Comparison of ENCODE assay signal across 1 cellular context in the genomic region with DNA sequence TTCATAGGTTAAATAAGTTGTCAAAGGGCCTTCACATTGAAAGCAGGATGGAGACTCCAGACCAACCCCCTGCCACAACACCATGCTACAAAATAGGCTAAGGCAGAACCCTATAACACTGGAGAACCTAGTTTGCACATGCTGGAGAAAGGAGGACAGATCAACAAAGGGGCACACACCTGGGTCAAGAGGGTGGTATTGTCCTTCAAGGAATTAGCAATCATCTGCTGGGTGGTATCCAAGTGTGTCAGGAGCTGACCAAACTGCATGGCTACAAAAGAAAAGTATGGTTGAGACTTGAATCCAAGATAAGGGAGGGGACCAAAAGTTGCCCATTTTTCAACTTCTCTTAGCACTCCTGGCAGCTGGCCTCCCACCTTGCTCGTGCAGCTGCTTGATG.
TF ChIP-seq lines count a peak whose summit lies in the region.

No MANE protein-coding gene starts in this region.

TF ChIP-seq in SK-N-SH, 30 proteins besides CTCF, POLR2A, EP300 and RAD21:
- TF ChIP-seq YY1 (IDR thresholded peaks at IDR 0.05; ENCODE audit: low read depth) (no peak), PBX3 (IDR thresholded peaks at IDR 0.05) (no peak), SIN3A (IDR thresholded peaks at IDR 0.05; ENCODE audit: borderline replicate concordance, low read depth, low read length) (no peak)
